16 cellular contexts compared by ENCODE assay signal in the genomic region with DNA sequence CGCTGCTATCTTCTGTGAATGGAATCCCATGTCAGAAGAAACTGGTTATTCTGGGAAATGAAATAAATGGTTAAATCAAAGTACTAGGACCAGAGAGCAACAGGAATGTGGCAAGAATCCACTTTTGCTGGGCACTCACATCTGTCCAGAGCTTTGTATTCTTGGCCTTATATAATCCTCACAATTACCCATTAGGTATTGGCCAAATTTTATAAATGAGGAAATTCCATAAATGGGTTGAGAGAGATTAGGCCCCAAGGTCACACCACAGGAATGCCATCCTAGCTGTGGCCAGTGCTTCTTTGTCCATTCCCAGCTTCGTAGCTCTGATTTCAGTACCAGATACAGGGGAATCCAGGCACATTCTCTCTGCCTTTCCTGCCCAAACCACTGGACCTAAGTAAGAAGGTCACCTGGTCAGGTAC.
A peak's percentile ranks its signal among the peaks of the same experiment; 100 is the strongest.
DNase-seq lines count a peak whose midpoint lies in the region; ATAC-seq, FAIRE-seq and TF ChIP-seq lines count a peak whose summit lies in the region.
"Had no signal": no experiment of that assay in that cellular context is flagged by ENCODE, and none has a peak within 500 bp of the region (broad histone marks: within the 10 kb centered on the region; RNA-seq: fewer than 3 reads in every experiment).

No MANE protein-coding gene starts in this region.

- H3K27ac Mint-ChIP-seq in astrocyte (ENCODE audit: unreplicated experiment) = no peak overlapping the region
- H3K27ac Mint-ChIP-seq: memory B cell had no signal

- DNase-seq in left ventricle myocardium inferior (no peak), left ventricle myocardium superior (no peak), astrocyte (ENCODE audit: low read depth) (peak; percentile 87), iris pigment epithelial cell (ENCODE audit: low read depth) (peak; percentile 65), NOMO-1 treated with dmso at 0.1 percent for 144 hours (lab: John Stamatoyannopoulos, UW; ENCODE audit: unreplicated experiment) (no peak), iPS-NIHi11 (ENCODE audit: low spot score) (no peak)
- DNase-seq: activated naive CD4-positive, alpha-beta T cell; cerebellar nuclear complex; NCI-H82; nucleus accumbens had no signal

- H3K4me3 ChIP-seq in left ventricle myocardium inferior (no peak overlapping the region), astrocyte (ENCODE audit: insufficient read depth, low read depth, low read length) (no peak overlapping the region)
- H3K4me3 ChIP-seq: suprapubic skin had no signal

- no peaks in the 10 kb centered on the region for H3K79me2 ChIP-seq in astrocyte (ENCODE audit: insufficient read depth, low read length)

- H3K27me3 ChIP-seq in left ventricle myocardium inferior (ENCODE audit: low read depth) (no peaks in the 10 kb centered on the region), astrocyte (ENCODE audit: insufficient read depth, low read length) (no peaks in the 10 kb centered on the region)
- H3K27me3 ChIP-seq: suprapubic skin had no signal

- H3K4me1 ChIP-seq in left ventricle myocardium inferior (peaks cover 30% of the 10 kb centered on the region), astrocyte (ENCODE audit: insufficient read depth, low read length) (peaks cover 18% of the 10 kb centered on the region)

- H3K9me3 Mint-ChIP-seq in astrocyte (ENCODE audit: unreplicated experiment) = peaks cover 18% of the 10 kb centered on the region

- H3K9ac ChIP-seq in astrocyte (ENCODE audit: low read length) = peak overlapping the region; percentile 9
- H3K9ac ChIP-seq: KMS-11 had no signal

- no peak overlapping the region for H3K4me3 Mint-ChIP-seq in astrocyte (ENCODE audit: unreplicated experiment)
- H3K4me3 Mint-ChIP-seq: memory B cell had no signal

- peak overlapping the region; percentile 45 for H3K4me2 ChIP-seq in astrocyte (ENCODE audit: low read length)
- H3K4me2 ChIP-seq: KMS-11 had no signal

- intact Hi-C loops in left ventricle myocardium inferior (cut with micrococcal nuclease) (no loop called here), left ventricle myocardium superior (cut with micrococcal nuclease) (no loop called here)

- H4K20me1 ChIP-seq in astrocyte (ENCODE audit: insufficient read depth, low read length) = no peaks in the 10 kb centered on the region

- H2AFZ ChIP-seq in astrocyte (ENCODE audit: low read depth, low read length) = no peak overlapping the region

- peaks cover 15% of the 10 kb centered on the region for H3K4me1 Mint-ChIP-seq in astrocyte (ENCODE audit: low read depth, unreplicated experiment)
- H3K4me1 Mint-ChIP-seq: memory B cell had no signal

- no peak for ATAC-seq in left ventricle myocardium superior
- ATAC-seq in GM18511 (IDR thresholded peaks at IDR 0.05; ENCODE audit: unreplicated experiment) = no peak
- no peak for ATAC-seq in HG03045 (IDR thresholded peaks at IDR 0.05; ENCODE audit: unreplicated experiment)

- H3K27me3 Mint-ChIP-seq in astrocyte (ENCODE audit: low read depth, unreplicated experiment) = no peaks in the 10 kb centered on the region
- H3K27me3 Mint-ChIP-seq: memory B cell had no signal

- TF ChIP-seq CTCF in left ventricle myocardium inferior (IDR thresholded peaks at IDR 0.05; ENCODE audit: borderline replicate concordance) (no peak), astrocyte (IDR thresholded peaks at IDR 0.05; ENCODE audit: insufficient read depth, low read depth, low read length) (no peak)

- peak overlapping the region; percentile 12 for H3K27ac ChIP-seq in left ventricle myocardium inferior (replicated peaks)
- peak overlapping the region; percentile 13 for H3K27ac ChIP-seq in astrocyte (ENCODE audit: low read depth, low read length)
- H3K27ac ChIP-seq: KMS-11, suprapubic skin had no signal

- peaks cover 7% of the 10 kb centered on the region for H3K36me3 Mint-ChIP-seq in astrocyte (ENCODE audit: low read depth, unreplicated experiment)

- H3K9me3 ChIP-seq in left ventricle myocardium inferior (replicated peaks) (peaks cover 6% of the 10 kb centered on the region), astrocyte (ENCODE audit: insufficient read depth, low read depth, low read length) (peaks cover 5% of the 10 kb centered on the region)
- H3K9me3 ChIP-seq: suprapubic skin had no signal

- no peaks in the 10 kb centered on the region for H3K36me3 ChIP-seq in left ventricle myocardium inferior
- H3K36me3 ChIP-seq in astrocyte (ENCODE audit: insufficient read depth, low read length) = no peaks in the 10 kb centered on the region
- H3K36me3 ChIP-seq: suprapubic skin had no signal

- peak; percentile 17 for FAIRE-seq in astrocyte (lab: Jason Lieb, UNC)
- FAIRE-seq: A204.1 had no signal

Comparison
In these comparisons a context has a peak if more than half of its experiments do, and no peak if none do; other contexts are left out.
1. DNase-seq: peak in astrocyte (single experiment) and iris pigment epithelial cell (single experiment); none in left ventricle myocardium inferior (single experiment), left ventricle myocardium superior (single experiment), NOMO-1 treated with dmso at 0.1 percent for 144 hours (single experiment) and iPS-NIHi11 (single experiment).